In the genomic region with DNA sequence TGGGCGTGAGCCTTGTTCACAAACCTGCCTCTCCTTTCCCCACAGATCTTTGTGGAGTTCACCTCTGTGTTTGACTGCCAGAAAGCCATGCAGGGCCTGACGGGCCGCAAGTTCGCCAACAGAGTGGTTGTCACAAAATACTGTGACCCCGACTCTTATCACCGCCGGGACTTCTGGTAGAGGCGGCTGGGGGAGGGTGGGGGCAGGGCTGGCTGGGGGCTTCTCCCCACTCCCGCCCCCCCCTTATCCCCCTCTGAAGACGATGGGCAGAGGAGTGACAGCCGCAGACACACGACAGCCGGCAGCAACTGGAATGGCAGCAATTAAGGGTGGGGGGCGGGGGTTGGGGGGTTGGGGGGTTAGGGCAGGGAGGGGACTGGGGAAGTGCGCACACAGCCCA, we compare ENCODE assay signal across 1 cellular context.
A peak's percentile ranks its signal among the peaks of the same experiment; 100 is the strongest.
TF ChIP-seq lines count a peak whose summit lies in the region.

No MANE protein-coding gene starts in this region.

TF ChIP-seq in K562, 482 proteins besides CTCF, POLR2A, EP300 and RAD21:
- TF ChIP-seq POLR2G (IDR thresholded peaks at IDR 0.05; ENCODE audit: low read depth, low read length) = 0 out of 2 replicates have a peak, but pooled peaks have one; percentile 20
- no peak for TF ChIP-seq ZNF695 (CRISPR knock-in tag; IDR thresholded peaks at IDR 0.05)
- peak; percentile 1; the same call in 1 of the 2 replicates for TF ChIP-seq POLR2AphosphoS5 (IDR thresholded peaks at IDR 0.05; ENCODE audit: control insufficient read depth, insufficient read depth, low read depth, low read length)
- TF ChIP-seq ZBTB7A (IDR thresholded peaks at IDR 0.05; ENCODE audit: borderline replicate concordance, control insufficient read depth, low read depth, low read length) = peak; percentile 90
- TF ChIP-seq, protein P1, sequence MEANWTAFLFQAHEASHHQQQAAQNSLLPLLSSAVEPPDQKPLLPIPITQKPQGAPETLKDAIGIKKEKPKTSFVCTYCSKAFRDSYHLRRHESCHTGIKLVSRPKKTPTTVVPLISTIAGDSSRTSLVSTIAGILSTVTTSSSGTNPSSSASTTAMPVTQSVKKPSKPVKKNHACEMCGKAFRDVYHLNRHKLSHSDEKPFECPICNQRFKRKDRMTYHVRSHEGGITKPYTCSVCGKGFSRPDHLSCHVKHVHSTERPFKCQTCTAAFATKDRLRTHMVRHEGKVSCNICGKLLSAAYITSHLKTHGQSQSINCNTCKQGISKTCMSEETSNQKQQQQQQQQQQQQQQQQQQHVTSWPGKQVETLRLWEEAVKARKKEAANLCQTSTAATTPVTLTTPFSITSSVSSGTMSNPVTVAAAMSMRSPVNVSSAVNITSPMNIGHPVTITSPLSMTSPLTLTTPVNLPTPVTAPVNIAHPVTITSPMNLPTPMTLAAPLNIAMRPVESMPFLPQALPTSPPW (CRISPR knock-in tag; IDR thresholded peaks at IDR 0.05) = peak; percentile 24; the same call in 1 of the 2 replicates
